In genomic region chr6:47106216-47106615, GRCh38 we compare ENCODE assay signal across 1 cellular context.
TF ChIP-seq lines count a peak whose summit lies in the region.

No MANE protein-coding gene starts in this region.

TF ChIP-seq in K562, 482 proteins besides CTCF, POLR2A, EP300 and RAD21 (continued from another document):
- TF ChIP-seq NELFE (IDR thresholded peaks at IDR 0.05; ENCODE audit: insufficient read depth, insufficient read length) (no peak), SNRNP70 (optimal IDR thresholded peaks at IDR 0.05; ENCODE audit: low read depth, low read length) (no peak), PRPF4 (IDR thresholded peaks at IDR 0.05; ENCODE audit: insufficient read depth, low read depth, low read length, poor library complexity, severe bottlenecking) (no peak), HNRNPK (IDR thresholded peaks at IDR 0.05; ENCODE audit: low read depth, low read length, poor library complexity, severe bottlenecking) (no peak), ZNF282 (CRISPR knock-in tag; IDR thresholded peaks at IDR 0.05) (no peak), AFF1 (IDR thresholded peaks at IDR 0.05; ENCODE audit: low read depth in 1 of 2, partially characterized antibody in 2 of 2) (no peak), SRF (CRISPR knock-in tag; IDR thresholded peaks at IDR 0.05) (peak in 1 of 2 experiments; percentile 84; a peak in 2 of 4 replicates), ZNF318 (IDR thresholded peaks at IDR 0.05; ENCODE audit: borderline replicate concordance in 1 of 2, low read depth in 1 of 2) (no peak)
TF ChIP-seq in K562: peak in this region for 2.
